In the genomic region with DNA sequence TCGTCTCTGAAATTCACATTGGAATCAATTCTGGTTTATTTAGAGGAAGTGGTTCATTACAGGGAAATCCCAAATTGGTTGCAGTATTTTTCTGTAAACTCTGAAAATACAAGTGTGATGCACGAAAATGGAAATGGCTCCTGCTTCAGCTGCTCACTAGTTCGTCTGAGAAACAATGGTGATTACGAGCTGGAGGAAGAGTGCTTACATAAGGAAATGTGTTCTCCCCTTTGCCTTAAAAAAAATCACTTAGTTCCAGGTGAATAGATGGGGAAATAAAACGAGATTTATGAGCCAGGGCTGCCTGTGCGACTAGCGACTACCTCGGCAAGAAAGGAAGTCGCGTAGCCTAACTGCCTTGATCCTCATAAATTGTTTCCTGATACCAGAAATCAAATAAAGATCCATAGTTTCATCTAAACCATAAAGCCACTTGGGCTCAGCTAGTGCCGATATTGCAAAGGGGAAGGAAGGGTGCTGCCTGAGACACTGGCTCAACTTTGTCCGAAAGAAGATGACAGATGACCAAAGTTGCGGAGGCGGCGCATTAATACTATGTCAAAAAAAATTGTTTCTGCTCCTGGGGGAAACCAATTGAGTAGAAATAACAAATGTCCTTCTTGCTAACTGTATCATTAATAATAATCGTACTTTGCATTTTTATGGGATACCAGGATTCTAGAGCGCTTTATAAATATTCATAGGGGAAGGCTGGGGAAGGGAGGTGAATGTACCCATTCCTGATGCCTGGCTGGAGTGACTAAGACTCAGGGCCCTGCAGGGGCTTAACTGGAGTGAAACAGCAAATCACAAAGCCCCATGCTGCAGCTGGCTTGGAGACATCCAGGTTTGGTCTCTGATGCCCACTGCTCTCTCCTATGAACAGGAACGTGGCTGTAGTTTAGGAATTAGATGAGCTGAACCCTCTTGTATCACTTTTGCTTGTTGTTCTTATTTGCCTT, we compare ENCODE assay signal across 8 cellular contexts.
DNase-seq lines count a peak whose midpoint lies in the region; ATAC-seq and TF ChIP-seq lines count a peak whose summit lies in the region.

No MANE protein-coding gene starts in this region.

- ATAC-seq in upper lobe of right lung, result peak; percentile 73
- ATAC-seq in HG03159 (IDR thresholded peaks at IDR 0.05; ENCODE audit: unreplicated experiment), result no peak

- no peaks in the 10 kb centered on the region for H3K36me3 ChIP-seq in upper lobe of right lung

- DNase-seq in NCI-H2081 (lab: John Stamatoyannopoulos, UW) (peak; percentile 33 to 62), NCI-H2081 treated with DMSO at 0.1 percent for 48 hours (lab: John Stamatoyannopoulos, UW) (no peak), astrocyte of the hippocampus (ENCODE audit: low read depth, low spot score) (peak; percentile 47), left kidney (ENCODE audit: low read depth, low spot score) (peak; percentile 95), upper lobe of right lung (peak; percentile 65), OCI-M2 (lab: John Stamatoyannopoulos, UW; ENCODE audit: unreplicated experiment) (no peak), GM19240 (ENCODE audit: insufficient read length, low spot score) (no peak)

- intact Hi-C loops in upper lobe of right lung (cut with DNase I), result no loop called here

- peaks cover 11% of the 10 kb centered on the region for H3K4me1 ChIP-seq in upper lobe of right lung

- no peaks in the 10 kb centered on the region for H3K9me3 ChIP-seq in upper lobe of right lung

- no peak for TF ChIP-seq CTCF in upper lobe of right lung (IDR thresholded peaks at IDR 0.05)

- H3K27ac ChIP-seq in upper lobe of right lung, result peak overlapping the region; percentile 24

- peak overlapping the region; percentile 36 for H3K4me3 ChIP-seq in upper lobe of right lung

- H3K27me3 ChIP-seq in upper lobe of right lung, result no peaks in the 10 kb centered on the region

Comparison
In these comparisons a context has a peak if more than half of its experiments do, and no peak if none do; other contexts are left out.
1. DNase-seq: peak in NCI-H2081 (2 of 2), astrocyte of the hippocampus (single experiment), left kidney (single experiment) and upper lobe of right lung (single experiment); none in NCI-H2081 treated with DMSO at 0.1 percent for 48 hours (single experiment), OCI-M2 (single experiment) and GM19240 (single experiment).